ENCODE assay signal across 1 cellular context in the genomic region with DNA sequence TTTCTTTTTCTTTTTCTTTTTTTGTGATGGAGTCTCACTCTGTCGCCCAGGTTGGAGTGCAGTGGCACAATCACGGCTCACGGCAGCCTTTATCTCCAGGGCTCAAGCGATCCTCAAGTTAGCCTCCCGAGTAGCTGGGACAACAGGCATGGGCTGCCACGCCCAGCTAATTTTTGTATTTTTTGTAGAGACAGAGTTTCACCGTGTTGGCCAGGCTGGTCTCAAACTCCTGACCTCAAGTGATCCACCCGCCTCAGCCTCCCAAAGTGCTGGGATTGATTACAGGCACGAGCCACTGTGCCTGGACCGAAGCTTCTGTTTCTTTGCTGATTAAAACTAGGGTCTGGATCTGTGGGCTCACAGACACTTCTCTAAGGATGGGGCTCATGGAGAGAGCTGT. TPM values are rescaled to one million over a fixed set of nuclear protein-coding genes. Genes with fewer than 3 reads are reported as not detected.
"Had no signal": no experiment of that assay in that cellular context is flagged by ENCODE, and none has a peak within 500 bp of the region (broad histone marks: within the 10 kb centered on the region; RNA-seq: fewer than 3 reads in every experiment).

No MANE protein-coding gene starts in this region.

RNA-seq across cellular contexts. Expression of a gene that starts 37.8 kb away (rescaled TPM):
- total RNA-seq: RPMI7951 had no signal
